Comparison of ENCODE assay signal across 35 cellular contexts in genomic region chr2:167932123-167932693, GRCh38.
"Had no signal": no experiment of that assay in that cellular context is flagged by ENCODE, and none has a peak within 500 bp of the region (broad histone marks: within the 10 kb centered on the region; RNA-seq: fewer than 3 reads in every experiment).

No MANE protein-coding gene starts in this region.

- H3K9ac ChIP-seq: KMS-11 had no signal

- H3K4me3 ChIP-seq: MG63 had no signal

- H3K4me2 ChIP-seq: KMS-11 had no signal

- H3K27ac ChIP-seq: KMS-11 had no signal

- DNase-seq: Karpas-422, Kasumi-1, MG63, MM.1S, MV-4-11, NCI-H1048, NCI-H1092, NCI-H1092 treated with DMSO at 0.1 percent for 48 hours, NCI-H1105, NCI-H1105 treated with DMSO at 0.1 percent for 48 hours, NCI-H1417, NCI-H1417 treated with DMSO at 0.1 percent for 48 hours, NCI-H1436, NCI-H1436 treated with DMSO at 0.1 percent for 48 hours, NCI-H146, NCI-H1694, NCI-H1694 treated with DMSO at 0.1 percent for 48 hours, NCI-H187, NCI-H187 treated with DMSO at 0.1 percent for 48 hours, NCI-H1930, NCI-H2029, NCI-H2029 treated with DMSO at 0.1 percent for 48 hours, NCI-H2081, NCI-H2081 treated with DMSO at 0.1 percent for 48 hours, NCI-H2107, NCI-H2171, NCI-H2171 treated with DMSO at 0.1 percent for 48 hours, NCI-H2227 treated with DMSO at 0.1 percent for 48 hours, NCI-H226, NCI-H345, NCI-H446, NCI-H446 treated with DMSO at 0.1 percent for 48 hours, NCI-H510A, NCI-H510A treated with DMSO at 0.1 percent for 48 hours had no signal

- H3K9me3 ChIP-seq: MG63 had no signal

- H3K36me3 ChIP-seq: MG63 had no signal

- H3K27me3 ChIP-seq: MG63 had no signal
